11 cellular contexts compared by ENCODE assay signal in the genomic region with DNA sequence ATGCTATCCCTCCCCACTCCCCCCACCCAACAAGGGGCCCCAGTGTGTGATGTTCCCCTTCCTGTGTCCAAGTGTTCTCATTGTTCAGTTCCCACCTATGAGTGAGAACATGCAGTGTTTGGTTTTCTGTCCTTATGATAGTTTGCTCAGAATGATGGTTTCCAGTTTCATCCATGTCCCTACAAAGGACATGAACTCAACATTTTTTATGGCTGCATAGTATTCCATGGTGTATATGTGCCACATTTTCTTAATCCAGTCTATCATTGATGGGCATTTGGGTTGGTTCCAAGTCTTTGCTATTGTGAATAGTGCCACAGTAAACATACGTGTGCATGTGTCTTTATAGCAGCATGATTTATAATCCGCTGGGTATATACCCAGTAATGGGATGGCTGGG. TPM values are rescaled to one million over a fixed set of nuclear protein-coding genes. Genes with fewer than 3 reads are reported as not detected.
"Had no signal": no experiment of that assay in that cellular context is flagged by ENCODE, and none has a peak within 500 bp of the region (broad histone marks: within the 10 kb centered on the region; RNA-seq: fewer than 3 reads in every experiment).

No MANE protein-coding gene starts in this region.

RNA-seq across cellular contexts. Expression of gene RFESD, which starts 13.6 kb away (rescaled TPM):
- total RNA-seq: ascending aorta had no signal

RNA-seq across cellular contexts. Expression of gene SPATA9, which starts 49.8 kb away (rescaled TPM):
- total RNA-seq: activated CD4-positive, alpha-beta T cell treated with anti-CD3 and anti-CD28 coated beads for 36 hours; activated CD4-positive, alpha-beta T cell treated with anti-CD3 and anti-CD28 coated beads, Interleukin-2, amount 10 ng/mL, durations not matched to agents 7 days and 5 days; activated CD8-positive, alpha-beta memory T cell treated with anti-CD3 and anti-CD28 coated beads for 36 hours; activated CD8-positive, alpha-beta T cell treated with anti-CD3 and anti-CD28 coated beads for 36 hours; activated naive CD4-positive, alpha-beta T cell treated with anti-CD3 and anti-CD28 coated beads, Interleukin-2, amount 50 U/mL, for 72 hours; activated naive CD8-positive, alpha-beta T cell treated with anti-CD3 and anti-CD28 coated beads, Interleukin-2, amount 10 ng/mL, durations not matched to agents 7 days and 5 days; activated T-helper 2 cell treated with anti-CD3 and anti-CD28 coated beads, Interferon-gamma antibody, Interleukin-2, Interleukin-4, amounts not matched to agents 10 μg/mL and 5 μg/mL and 100 μg/mL, durations not matched to agents 14 hours and 24 hours and 36 hours; ascending aorta; bronchial epithelial cell; T-helper 2 cell treated with Interferon-gamma antibody and Interleukin-4, amounts not matched to agents 100 ng/mL and 5 ng/mL, for 36 hours; WTC11 had no signal
